9 cellular contexts compared by ENCODE assay signal in genomic region chr5:997001-997474, GRCh38. TPM values are rescaled to one million over a fixed set of nuclear protein-coding genes. Genes with fewer than 3 reads are reported as not detected.
DNase-seq lines count a peak whose midpoint lies in the region; ATAC-seq and TF ChIP-seq lines count a peak whose summit lies in the region.
"Had no signal": no experiment of that assay in that cellular context is flagged by ENCODE, and none has a peak within 500 bp of the region (broad histone marks: within the 10 kb centered on the region; RNA-seq: fewer than 3 reads in every experiment).

No MANE protein-coding gene starts in this region.

- H3K27ac Mint-ChIP-seq in activated CD8-positive, alpha-beta T cell treated with anti-CD3 and anti-CD28 coated beads for 36 hours: no peak overlapping the region

- peaks cover 14% of the 10 kb centered on the region for H3K4me1 Mint-ChIP-seq in activated CD8-positive, alpha-beta T cell treated with anti-CD3 and anti-CD28 coated beads for 36 hours (ENCODE audit: low read depth)

- H3K9me3 Mint-ChIP-seq in activated CD8-positive, alpha-beta T cell treated with anti-CD3 and anti-CD28 coated beads for 36 hours: no peaks in the 10 kb centered on the region

- TF ChIP-seq CTCF in activated CD8-positive, alpha-beta T cell treated with anti-CD3 and anti-CD28 coated beads for 36 hours (IDR thresholded peaks at IDR 0.05): no peak
- no peak for TF ChIP-seq CTCF in BE2C (IDR thresholded peaks at IDR 0.05; ENCODE audit: low read depth, low read length)

- H3K27me3 ChIP-seq in BE2C: no peaks in the 10 kb centered on the region

- H3K9me3 ChIP-seq in BE2C: no peaks in the 10 kb centered on the region

- no peak overlapping the region for H3K4me3 Mint-ChIP-seq in activated CD8-positive, alpha-beta T cell treated with anti-CD3 and anti-CD28 coated beads for 36 hours

- H3K4me1 ChIP-seq in BE2C: peaks cover 3% of the 10 kb centered on the region

- POLR2A ChIA-PET in activated CD8-positive, alpha-beta T cell treated with anti-CD3 and anti-CD28 coated beads for 36 hours (lab: Charles Lee): no interaction called here

- CTCF ChIA-PET in activated CD8-positive, alpha-beta T cell treated with anti-CD3 and anti-CD28 coated beads for 36 hours (lab: Charles Lee): interaction anchor here (1.9 to 2.8 kb wide), 3 partner anchors 13 to 74 kb away, joined by 6 to 8 read pairs (median 6); no protein-coding TSS in a partner anchor

- peaks cover 2% of the 10 kb centered on the region for H3K27me3 Mint-ChIP-seq in activated CD8-positive, alpha-beta T cell treated with anti-CD3 and anti-CD28 coated beads for 36 hours

- peak; percentile 86 for ATAC-seq in activated CD8-positive, alpha-beta T cell treated with anti-CD3 and anti-CD28 coated beads for 36 hours
- ATAC-seq in HG03442 (IDR thresholded peaks at IDR 0.05; ENCODE audit: unreplicated experiment) (no peak), HG03095 (IDR thresholded peaks at IDR 0.05; ENCODE audit: unreplicated experiment) (no peak), GM18502 (IDR thresholded peaks at IDR 0.05; ENCODE audit: poor library complexity, unreplicated experiment) (no peak)

- H3K36me3 ChIP-seq in BE2C: no peaks in the 10 kb centered on the region

- DNase-seq in A172 (ENCODE audit: low spot score) (peak; percentile 37), HK-2 (ENCODE audit: unreplicated experiment) (peak; percentile 46), kidney tubule cell (ENCODE audit: low spot score) (peak; percentile 22), BE2C (no peak)
- peak; percentile 59 for DNase-seq in activated CD8-positive, alpha-beta T cell treated with anti-CD3 and anti-CD28 coated beads for 36 hours

- intact Hi-C loops in activated CD8-positive, alpha-beta T cell treated with anti-CD3 and anti-CD28 coated beads for 36 hours (cut with micrococcal nuclease): no loop called here

- H3K36me3 Mint-ChIP-seq in activated CD8-positive, alpha-beta T cell treated with anti-CD3 and anti-CD28 coated beads for 36 hours (ENCODE audit: low read depth): no peaks in the 10 kb centered on the region

- H3K4me3 ChIP-seq in BE2C (ENCODE audit: low read depth, low read length): no peak overlapping the region
- H3K4me3 ChIP-seq: skin epidermis had no signal

RNA-seq across cellular contexts. Expression of gene NKD2, which starts 11.6 kb away (rescaled TPM):
- total RNA-seq in A172 (2014; rRNA removed; shearing (Covaris generic)): 4.3 TPM in 1 of 2 replicates, not detected in the other
- 1 to 10 TPM; 1.5 to 2.3 TPM for total RNA-seq in activated CD8-positive, alpha-beta T cell treated with anti-CD3 and anti-CD28 coated beads for 36 hours
- polyA plus RNA-seq in BE2C (2012; ENCODE audit: insufficient read depth, insufficient read length, low read depth): 2.1 TPM
